Comparison of ENCODE assay signal across 8 cellular contexts in the genomic region with DNA sequence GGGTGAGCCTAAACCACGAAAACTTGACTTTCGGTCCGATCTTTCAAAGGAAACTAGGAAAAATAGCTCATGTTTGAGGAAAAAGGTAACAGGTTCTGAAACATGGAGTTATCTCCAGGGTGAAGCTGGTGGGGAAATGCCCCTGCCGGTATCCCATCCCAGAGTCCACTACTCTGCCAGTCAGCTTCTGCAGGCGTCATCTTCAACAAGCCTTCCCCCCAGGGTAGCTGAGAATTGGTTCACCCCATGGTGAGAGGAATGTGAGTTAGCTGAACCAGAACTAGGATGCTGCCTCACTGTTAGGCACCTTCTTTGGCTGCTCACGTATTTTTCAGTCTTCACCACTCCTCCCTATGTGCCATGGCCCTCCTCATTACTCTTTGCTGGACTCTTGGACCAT. TPM values are rescaled to one million over a fixed set of nuclear protein-coding genes. Genes with fewer than 3 reads are reported as not detected.
DNase-seq lines count a peak whose midpoint lies in the region; ATAC-seq and TF ChIP-seq lines count a peak whose summit lies in the region.

No MANE protein-coding gene starts in this region.

- in situ Hi-C loops in mammary epithelial cell (cut with MboI; ENCODE audit: low sequenced_read_pairs in 2 of 2): no loop called here

- H3K9me3 ChIP-seq in DOHH2 (ENCODE audit: control insufficient read depth, insufficient read depth, low read length) (no peaks in the 10 kb centered on the region), MG63 (no peaks in the 10 kb centered on the region), mammary epithelial cell (replicated peaks; ENCODE audit: insufficient read depth, low read length) (no peaks in the 10 kb centered on the region), neural cell (ENCODE audit: low read length) (no peaks in the 10 kb centered on the region)
- no peaks in the 10 kb centered on the region for H3K9me3 ChIP-seq in effector memory CD4-positive, alpha-beta T cell (ENCODE audit: control insufficient read depth, low read length)

- TF ChIP-seq EP300 in neural cell (conservative IDR thresholded peaks at IDR 0.05; ENCODE audit: poor library complexity, severe bottlenecking): no peak

- H3K36me3 ChIP-seq in DOHH2 (ENCODE audit: control insufficient read depth, low read length) (peaks cover 8% of the 10 kb centered on the region; the same call in 1 of the 2 replicates), MG63 (0 out of 2 replicates have a peak, but pooled peaks cover 2% of the 10 kb centered on the region), mammary epithelial cell (ENCODE audit: insufficient read depth, low read length) (no peaks in the 10 kb centered on the region), neural cell (ENCODE audit: insufficient read depth, low read length) (no peaks in the 10 kb centered on the region)
- H3K36me3 ChIP-seq in effector memory CD4-positive, alpha-beta T cell (ENCODE audit: control insufficient read depth, insufficient read depth, low read length): no peaks in the 10 kb centered on the region

- 98% methylated on average over 6 of the region's 6 CpGs for WGBS in mammary epithelial cell (ENCODE audit: low coverage, missing lambda C conversion rate)

- H3K9ac ChIP-seq in mammary epithelial cell (ENCODE audit: insufficient read depth, low read length) (no peak overlapping the region), neural cell (ENCODE audit: low read length) (peak overlapping the region; percentile 74)

- H3K27me3 ChIP-seq in DOHH2 (ENCODE audit: control insufficient read depth, low read length): no peaks in the 10 kb centered on the region
- no peaks in the 10 kb centered on the region for H3K27me3 ChIP-seq in MG63
- no peaks in the 10 kb centered on the region for H3K27me3 ChIP-seq in mammary epithelial cell (ENCODE audit: insufficient read depth, low read length)
- H3K27me3 ChIP-seq in neural cell (ENCODE audit: insufficient read depth, low read depth, low read length): no peaks in the 10 kb centered on the region
- H3K27me3 ChIP-seq in effector memory CD4-positive, alpha-beta T cell (replicated peaks; ENCODE audit: control insufficient read depth, insufficient read depth, low read length, poor library complexity, severe bottlenecking): no peaks in the 10 kb centered on the region

- BruUV-seq in mammary epithelial cell (replicated peaks; lab: Mats Ljungman, UMichigan): no TSS peak

- H3K79me2 ChIP-seq in DOHH2 (ENCODE audit: control insufficient read depth, low read length) (peaks cover 54% of the 10 kb centered on the region), mammary epithelial cell (ENCODE audit: insufficient read depth, low read length) (peaks cover 43% of the 10 kb centered on the region), neural cell (replicated peaks; ENCODE audit: insufficient read depth, low read length) (peaks cover 44% of the 10 kb centered on the region)

- H4K20me1 ChIP-seq in DOHH2 (ENCODE audit: control insufficient read depth, insufficient read depth, low read depth, low read length) (peaks cover 7% of the 10 kb centered on the region; the same call in 1 of the 2 replicates), mammary epithelial cell (ENCODE audit: insufficient read depth, low read length) (no peaks in the 10 kb centered on the region), neural cell (ENCODE audit: insufficient read depth) (no peaks in the 10 kb centered on the region)

- DNase-seq in MG63: no peak
- DNase-seq in mammary epithelial cell: no peak
- no peak for DNase-seq in effector memory CD4-positive, alpha-beta T cell

- H3K4me2 ChIP-seq in DOHH2 (ENCODE audit: low read length) (peak overlapping the region; percentile 86), mammary epithelial cell (ENCODE audit: insufficient read depth, low read depth, low read length) (peak overlapping the region; percentile 88), neural cell (ENCODE audit: low read length) (peak overlapping the region; percentile 81)

- CTCF ChIA-PET in mammary epithelial cell (lab: Charles Lee; ENCODE audit: low non-redundant PET): no interaction called here

- no peaks in the 10 kb centered on the region for H3K9me2 ChIP-seq in DOHH2 (replicated peaks; ENCODE audit: control insufficient read depth, low read length)
- no peaks in the 10 kb centered on the region for H3K9me2 ChIP-seq in neural cell (ENCODE audit: insufficient read depth, low read length)

- no peak overlapping the region for H3K27ac ChIP-seq in DOHH2 (ENCODE audit: low read depth, low read length)
- no peak overlapping the region for H3K27ac ChIP-seq in mammary epithelial cell (ENCODE audit: insufficient read depth, low read depth, low read length)
- H3K27ac ChIP-seq in neural cell (ENCODE audit: low read length): peak overlapping the region; percentile 86
- H3K27ac ChIP-seq in effector memory CD4-positive, alpha-beta T cell (ENCODE audit: insufficient read depth, low read length, poor library complexity, severe bottlenecking): no peak overlapping the region

- intact Hi-C loops in mammary epithelial cell (cut with micrococcal nuclease): no loop called here

- H3K4me1 ChIP-seq in DOHH2 (ENCODE audit: control insufficient read depth, low read length) (peaks cover 48% of the 10 kb centered on the region), mammary epithelial cell (ENCODE audit: insufficient read depth, low read length) (peaks cover 9% of the 10 kb centered on the region)
- H3K4me1 ChIP-seq in effector memory CD4-positive, alpha-beta T cell (ENCODE audit: control insufficient read depth, insufficient read depth, low read length, poor library complexity, severe bottlenecking): no peaks in the 10 kb centered on the region

- H3K4me3 ChIP-seq in DOHH2 (ENCODE audit: low read length) (peak overlapping the region; percentile 95), MG63 (peak overlapping the region; percentile 73), mammary epithelial cell (replicated peaks in 1 of 3; ENCODE audit: insufficient read depth in 1 of 3, low read depth in 2 of 3, low read length in 3 of 3) (peak overlapping the region in 1 of 3 experiments; percentile 65), neural cell (ENCODE audit: low read length) (peak overlapping the region; percentile 85)
- H3K4me3 ChIP-seq in effector memory CD4-positive, alpha-beta T cell (ENCODE audit: insufficient read depth, low read depth, low read length, poor library complexity, severe bottlenecking): no peak overlapping the region

- ATAC-seq in GM19467 (IDR thresholded peaks at IDR 0.05; ENCODE audit: unreplicated experiment) (no peak), GM21423 (IDR thresholded peaks at IDR 0.05; ENCODE audit: unreplicated experiment) (no peak), GM19035 (IDR thresholded peaks at IDR 0.05; ENCODE audit: unreplicated experiment) (no peak)

- dilution Hi-C loops in mammary epithelial cell (cut with HindIII; ENCODE audit: low sequenced_read_pairs): no loop called here

- no peak for TF ChIP-seq CTCF in DOHH2 (IDR thresholded peaks at IDR 0.05; ENCODE audit: low read depth, low read length, poor library complexity, severe bottlenecking)
- no peak for TF ChIP-seq CTCF in mammary epithelial cell (conservative IDR thresholded peaks at IDR 0.05 in 1 of 2, IDR thresholded peaks at IDR 0.05 in 1 of 2; ENCODE audit: extremely low read depth in 1 of 2, insufficient read depth in 1 of 2, low read depth in 1 of 2, low read length in 2 of 2)
- no peak for TF ChIP-seq CTCF in neural cell (IDR thresholded peaks at IDR 0.05; ENCODE audit: poor library complexity, severe bottlenecking)

- TF ChIP-seq RAD21 in neural cell (conservative IDR thresholded peaks at IDR 0.05): no peak

- H3F3A ChIP-seq in DOHH2 (ENCODE audit: control insufficient read depth, insufficient read depth): peaks cover 3% of the 10 kb centered on the region; the same call in 1 of the 2 replicates
- no peaks in the 10 kb centered on the region for H3F3A ChIP-seq in neural cell (ENCODE audit: insufficient read depth, low read length, poor library complexity, severe bottlenecking)

- H2AFZ ChIP-seq in mammary epithelial cell (ENCODE audit: low read depth, low read length): peak overlapping the region; percentile 94
- H2AFZ ChIP-seq in neural cell (ENCODE audit: low read depth, low read length): no peak overlapping the region

TF ChIP-seq in neural cell, 6 proteins besides CTCF, POLR2A, EP300 and RAD21 (continues in another document):
- TF ChIP-seq EZH2 (IDR thresholded peaks at IDR 0.05; ENCODE audit: borderline replicate concordance, insufficient read depth, low read length, poor library complexity, severe bottlenecking): no peak
- TF ChIP-seq POLR2AphosphoS5 (IDR thresholded peaks at IDR 0.05): no peak
- no peak for TF ChIP-seq TAF1 (IDR thresholded peaks at IDR 0.05; ENCODE audit: low read depth)
- no peak for TF ChIP-seq SMC3 (conservative IDR thresholded peaks at IDR 0.05; ENCODE audit: poor library complexity)

RNA-seq across cellular contexts. Expression of a gene that starts 1.1 kb away (rescaled TPM):
- total RNA-seq in MG63 (2014; rRNA removed; shearing (Covaris generic); ENCODE audit: low replicate concordance): 0.54 and 1.0 TPM in 2 replicates
- total RNA-seq in mammary epithelial cell: 1 to 10 TPM in 1 of 2 donors, under 1 TPM in 1; 0.75 to 1.3 TPM
- polyA plus RNA-seq in mammary epithelial cell: 0.49 TPM
- polyA minus RNA-seq in mammary epithelial cell: not detected
- polyA plus RNA-seq in neural cell: 17.2 and 24.0 TPM in 2 replicates
- 54.8 and 55.7 TPM in 2 replicates for polyA minus RNA-seq in neural cell

RNA-seq across cellular contexts. Expression of a gene that starts 1.3 kb away (rescaled TPM):
- 53.6 and 137 TPM in 2 replicates for total RNA-seq in MG63 (2014; rRNA removed; shearing (Covaris generic); ENCODE audit: low replicate concordance)
- 10 to 100 TPM; 36.0 to 37.7 TPM for total RNA-seq in mammary epithelial cell
- 21.0 TPM for polyA plus RNA-seq in mammary epithelial cell
- polyA minus RNA-seq in mammary epithelial cell: 19.9 TPM
- 107 and 110 TPM in 2 replicates for polyA plus RNA-seq in neural cell
- 110 and 122 TPM in 2 replicates for polyA minus RNA-seq in neural cell
